Comparison of ENCODE assay signal across 17 cellular contexts in genomic region chr5:88820581-88820980, GRCh38.
"Had no signal": no experiment of that assay in that cellular context is flagged by ENCODE, and none has a peak within 500 bp of the region (broad histone marks: within the 10 kb centered on the region; RNA-seq: fewer than 3 reads in every experiment).

No MANE protein-coding gene starts in this region.

- H2AFZ ChIP-seq: parathyroid adenoma had no signal

- H3K9ac ChIP-seq: parathyroid adenoma had no signal

- H3K4me3 ChIP-seq: colonic mucosa, esophagus squamous epithelium, tibial nerve, uterus had no signal

- H3K79me2 ChIP-seq: parathyroid adenoma had no signal

- DNase-seq: activated CD4-positive, alpha-beta T cell treated with anti-CD3 and anti-CD28 coated beads, Interleukin-2, amount 50 U/mL, for 48 hours; activated CD4-positive, CD25-positive, alpha-beta regulatory T cell treated with anti-CD3 and anti-CD28 coated beads, Interleukin-2, amount 50 U/mL, for 72 hours; activated naive CD4-positive, alpha-beta T cell treated with Interleukin-2 at 50 U/mL for 16 hours; activated naive CD8-positive, alpha-beta T cell treated with anti-CD3 and anti-CD28 coated beads, Interleukin-2, amount 50 U/mL, for 24 hours; colonic mucosa; esophagus squamous epithelium; hippocampal formation; natural killer cell; stimulated activated CD4-positive, alpha-beta T cell treated with anti-CD3 and anti-CD28 coated beads, Interleukin-12 subunit alpha, Interleukin-12 subunit beta, amount 100 ng/mL, for 4 hours; stimulated activated naive B cell treated with anti-CD40 and anti-IgM and Interleukin-4, amounts not matched to agents 10 μg/mL and 1 μg/mL and 100 μg/mL, for 72 hours; substantia nigra; uterus had no signal

- ATAC-seq: activated naive CD8-positive, alpha-beta T cell treated with anti-CD3 and anti-CD28 coated beads, Interleukin-2, amount 50 U/mL, for 24 hours; activated T-helper 17 cell treated with anti-CD3 and anti-CD28 coated beads, Interleukin-2, amount 50 U/mL, for 72 hours; left lobe of liver; natural killer cell; stimulated activated naive B cell treated with anti-CD40 and anti-IgM and Interleukin-4, amounts not matched to agents 10 μg/mL and 1 μg/mL and 100 μg/mL, for 72 hours had no signal

- H3K36me3 ChIP-seq: colonic mucosa, esophagus squamous epithelium, neutrophil, tibial nerve, uterus had no signal

- H3K27ac ChIP-seq: colonic mucosa, neutrophil, parathyroid adenoma, tibial nerve, uterus had no signal

- H3K4me1 ChIP-seq: colonic mucosa, parathyroid adenoma, uterus had no signal

- H3K9me3 ChIP-seq: colonic mucosa, esophagus squamous epithelium, neutrophil, tibial nerve, uterus had no signal

- H3K27me3 ChIP-seq: colonic mucosa, esophagus squamous epithelium, neutrophil, tibial nerve, uterus had no signal
